3 cellular contexts compared by ENCODE assay signal in the genomic region with DNA sequence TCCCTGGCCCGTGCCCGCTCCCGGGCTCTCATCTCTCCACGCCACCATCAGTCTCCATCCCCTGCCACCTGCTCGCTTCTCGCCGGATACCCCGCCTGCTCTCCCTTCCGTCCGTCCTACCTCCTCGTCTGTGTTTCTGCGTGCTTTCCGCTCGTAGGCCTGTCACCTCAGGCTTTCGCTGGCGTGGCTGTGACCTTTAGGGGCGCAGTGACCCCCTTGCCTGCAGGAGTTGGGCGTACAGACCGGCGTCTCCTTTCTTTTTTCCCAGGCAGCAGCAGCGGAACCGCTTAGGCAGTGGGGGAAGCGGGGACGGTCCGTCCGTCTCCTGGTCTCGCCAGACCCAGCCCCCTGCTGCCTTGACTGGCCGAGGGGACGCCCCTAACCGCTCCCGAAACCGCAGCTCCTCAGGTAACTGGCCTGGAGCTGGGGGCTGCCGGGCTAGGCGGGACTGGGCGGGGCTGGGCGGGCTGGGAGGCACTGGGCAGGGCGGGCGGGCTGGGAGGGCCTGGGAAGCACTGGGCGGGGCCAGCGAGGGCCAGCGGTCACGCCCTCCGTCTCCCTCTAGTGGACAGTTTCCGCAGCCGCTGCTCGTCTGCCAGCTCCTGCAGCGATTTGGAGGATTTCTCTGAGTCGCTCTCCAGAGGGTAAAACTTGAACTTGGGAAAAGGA.
TF ChIP-seq lines count a peak whose summit lies in the region.

No MANE protein-coding gene starts in this region.

TF ChIP-seq in GM12891, 5 proteins besides CTCF, POLR2A, EP300 and RAD21:
- no peak for TF ChIP-seq TAF1 (IDR thresholded peaks at IDR 0.05; ENCODE audit: low read depth, low read length)
- TF ChIP-seq POLR2AphosphoS5 (IDR thresholded peaks at IDR 0.05; ENCODE audit: low read depth, low read length): no peak
- TF ChIP-seq SPI1 (IDR thresholded peaks at IDR 0.05; ENCODE audit: low read depth, low read length): no peak
- TF ChIP-seq POU2F2 (IDR thresholded peaks at IDR 0.05; ENCODE audit: low read depth, low read length): no peak
- TF ChIP-seq PAX5 (IDR thresholded peaks at IDR 0.05; ENCODE audit: insufficient read depth, low read length, severe bottlenecking): no peak
TF ChIP-seq in GM12891: peak in this region for 0.

TF ChIP-seq in IMR-90, 13 proteins besides CTCF, POLR2A, EP300 and RAD21:
- TF ChIP-seq SMC3 (IDR thresholded peaks at IDR 0.05; ENCODE audit: low read depth, low read length) (peak; percentile 27; the same call in 1 of the 2 replicates), CHD1 (IDR thresholded peaks at IDR 0.05; ENCODE audit: low read depth, low read length) (no peak)

TF ChIP-seq in neural cell, 6 proteins besides CTCF, POLR2A, EP300 and RAD21:
- no peak for TF ChIP-seq MXI1 (conservative IDR thresholded peaks at IDR 0.05; ENCODE audit: poor library complexity, severe bottlenecking)
- TF ChIP-seq SMC3 (conservative IDR thresholded peaks at IDR 0.05; ENCODE audit: poor library complexity): peak; percentile 66
